Comparison of ENCODE assay signal across 30 cellular contexts in genomic region chr15:94336817-94337537, GRCh38.
"Had no signal": no experiment of that assay in that cellular context is flagged by ENCODE, and none has a peak within 500 bp of the region (broad histone marks: within the 10 kb centered on the region; RNA-seq: fewer than 3 reads in every experiment).

No MANE protein-coding gene starts in this region.

- H3K27ac ChIP-seq: adrenal gland, body of pancreas, breast epithelium, Peyer's patch, SJSA1 had no signal

- H3K4me3 ChIP-seq: adrenal gland, body of pancreas, breast epithelium, Peyer's patch, SJSA1 had no signal

- H3K27me3 Mint-ChIP-seq: activated CD4-positive, alpha-beta T cell treated with anti-CD3 and anti-CD28 coated beads, Interleukin-2, amount 10 ng/mL, durations not matched to agents 24 days and 14 days; activated CD8-positive, alpha-beta T cell treated with anti-CD3 and anti-CD28 coated beads for 36 hours had no signal

- H3K27me3 ChIP-seq: adrenal gland, body of pancreas, breast epithelium, Peyer's patch, SJSA1 had no signal

- H3K36me3 ChIP-seq: adrenal gland, breast epithelium, SJSA1 had no signal

- H3K9me2 ChIP-seq: SK-N-SH had no signal

- H3K4me2 ChIP-seq: SK-N-SH had no signal

- H3K27ac Mint-ChIP-seq: activated CD4-positive, alpha-beta T cell treated with anti-CD3 and anti-CD28 coated beads, Interleukin-2, amount 10 ng/mL, durations not matched to agents 24 days and 14 days; activated CD8-positive, alpha-beta T cell treated with anti-CD3 and anti-CD28 coated beads for 36 hours; activated naive CD4-positive, alpha-beta T cell treated with anti-CD3 and anti-CD28 coated beads for 36 hours; activated naive CD4-positive, alpha-beta T cell treated with anti-CD3 and anti-CD28 coated beads, Interleukin-2, amount 50 U/mL, for 72 hours; activated T-helper 1 cell treated with anti-CD3 and anti-CD28 coated beads, Interleukin-12 subunit alpha, Interleukin-12 subunit beta, Interleukin-2, Interleukin-4 antibody, amounts not matched to agents 30 ng/mL and 10 ng/mL and 1 ng/mL, durations not matched to agents 14 hours and 24 hours and 36 hours; T-helper 1 cell treated with Interleukin-12 subunit alpha and Interleukin-12 subunit beta and Interleukin-4 antibody, amounts not matched to agents 30 μg/mL and 1 μg/mL, for 36 hours; T-helper 2 cell treated with Interferon-gamma antibody and Interleukin-4, amounts not matched to agents 5 μg/mL and 100 μg/mL, for 36 hours had no signal

- H3K9me3 ChIP-seq: body of pancreas, breast epithelium, Peyer's patch, SJSA1, SK-N-SH had no signal

- DNase-seq: activated CD4-positive, alpha-beta T cell treated with anti-CD3 and anti-CD28 coated beads, Interleukin-2, amount 10 ng/mL, durations not matched to agents 24 days and 14 days; activated CD4-positive, alpha-beta T cell treated with anti-CD3 and anti-CD28 coated beads, Interleukin-2, amount 50 U/mL, for 4 hours; activated CD8-positive, alpha-beta T cell treated with anti-CD3 and anti-CD28 coated beads for 36 hours; activated gamma-delta T cell treated with Interleukin-2 at 50 U/mL for 16 hours; activated naive CD4-positive, alpha-beta T cell treated with anti-CD3 and anti-CD28 coated beads for 36 hours; activated T-cell treated with anti-CD3 and anti-CD28 coated beads, Interleukin-2, amount 50 U/mL, for 1 hour; adrenal gland; body of pancreas; Karpas-422; KBM-7; NCI-H1105; NCI-H1417 treated with DMSO at 0.1 percent for 48 hours; NCI-H1930; NCI-H2081 treated with DMSO at 0.1 percent for 48 hours; NCI-H226; NCI-H446 treated with DMSO at 0.1 percent for 48 hours; NCI-H524; NCI-H748 treated with DMSO at 0.1 percent for 48 hours; NK-92 treated with Interleukin-12 subunit alpha and Interleukin-12 subunit beta, amount 100 ng/mL, for 24 hours; PC-3; Peyer's patch; RPMI8226; SHP77 treated with DMSO at 0.1 percent for 48 hours; SK-N-SH had no signal

- H3K9me3 Mint-ChIP-seq: activated CD4-positive, alpha-beta T cell treated with anti-CD3 and anti-CD28 coated beads, Interleukin-2, amount 10 ng/mL, durations not matched to agents 24 days and 14 days; activated CD8-positive, alpha-beta T cell treated with anti-CD3 and anti-CD28 coated beads for 36 hours; activated naive CD4-positive, alpha-beta T cell treated with anti-CD3 and anti-CD28 coated beads for 36 hours; activated naive CD4-positive, alpha-beta T cell treated with anti-CD3 and anti-CD28 coated beads, Interleukin-2, amount 50 U/mL, for 72 hours; activated T-helper 1 cell treated with anti-CD3 and anti-CD28 coated beads, Interleukin-12 subunit alpha, Interleukin-12 subunit beta, Interleukin-2, Interleukin-4 antibody, amounts not matched to agents 30 ng/mL and 10 ng/mL and 1 ng/mL, durations not matched to agents 14 hours and 24 hours and 36 hours; T-helper 1 cell treated with Interleukin-12 subunit alpha and Interleukin-12 subunit beta and Interleukin-4 antibody, amounts not matched to agents 30 μg/mL and 1 μg/mL, for 36 hours; T-helper 2 cell treated with Interferon-gamma antibody and Interleukin-4, amounts not matched to agents 5 μg/mL and 100 μg/mL, for 36 hours had no signal

- H3K9ac ChIP-seq: SK-N-SH had no signal

- H3K36me3 Mint-ChIP-seq: activated naive CD4-positive, alpha-beta T cell treated with anti-CD3 and anti-CD28 coated beads, Interleukin-2, amount 50 U/mL, for 72 hours had no signal

- ATAC-seq: activated CD8-positive, alpha-beta T cell treated with anti-CD3 and anti-CD28 coated beads for 36 hours; activated naive CD4-positive, alpha-beta T cell treated with anti-CD3 and anti-CD28 coated beads, Interleukin-2, amount 50 U/mL, for 72 hours; body of pancreas; PC-3 had no signal

- H3K4me3 Mint-ChIP-seq: activated CD4-positive, alpha-beta T cell treated with anti-CD3 and anti-CD28 coated beads, Interleukin-2, amount 10 ng/mL, durations not matched to agents 24 days and 14 days; activated CD8-positive, alpha-beta T cell treated with anti-CD3 and anti-CD28 coated beads for 36 hours; activated naive CD4-positive, alpha-beta T cell treated with anti-CD3 and anti-CD28 coated beads for 36 hours; activated T-helper 1 cell treated with anti-CD3 and anti-CD28 coated beads, Interleukin-12 subunit alpha, Interleukin-12 subunit beta, Interleukin-2, Interleukin-4 antibody, amounts not matched to agents 30 ng/mL and 10 ng/mL and 1 ng/mL, durations not matched to agents 14 hours and 24 hours and 36 hours; T-helper 1 cell treated with Interleukin-12 subunit alpha and Interleukin-12 subunit beta and Interleukin-4 antibody, amounts not matched to agents 30 μg/mL and 1 μg/mL, for 36 hours; T-helper 2 cell treated with Interferon-gamma antibody and Interleukin-4, amounts not matched to agents 5 μg/mL and 100 μg/mL, for 36 hours had no signal
